Comparison of ENCODE assay signal across 23 cellular contexts in genomic region chr4:147826288-147826646, GRCh38.
DNase-seq lines count a peak whose midpoint lies in the region; ATAC-seq and TF ChIP-seq lines count a peak whose summit lies in the region.
"Had no signal": no experiment of that assay in that cellular context is flagged by ENCODE, and none has a peak within 500 bp of the region (broad histone marks: within the 10 kb centered on the region; RNA-seq: fewer than 3 reads in every experiment).

No MANE protein-coding gene starts in this region.

- H3K4me3 ChIP-seq in HCT116 (replicated peaks in 1 of 2; ENCODE audit: low read depth in 1 of 2, low read length in 2 of 2) (no peak overlapping the region), breast epithelium (no peak overlapping the region), right atrium auricular region (no peak overlapping the region), skeletal muscle satellite cell (ENCODE audit: low read length) (no peak overlapping the region)
- H3K4me3 ChIP-seq: K562, SK-N-MC had no signal

- H3K4me2 ChIP-seq in HCT116 (ENCODE audit: low read length) = no peak overlapping the region
- H3K4me2 ChIP-seq in skeletal muscle satellite cell (ENCODE audit: low read length) = peak overlapping the region; percentile 3

- no peak for TF ChIP-seq POLR2A in HCT116 (IDR thresholded peaks at IDR 0.05; ENCODE audit: borderline replicate concordance, extremely low read depth, insufficient read depth, insufficient read length)
- TF ChIP-seq POLR2A in breast epithelium (IDR thresholded peaks at IDR 0.05) = no peak

- no peak for TF ChIP-seq RAD21 in HCT116 (IDR thresholded peaks at IDR 0.05; ENCODE audit: low read depth)

- no peak overlapping the region for H2AFZ ChIP-seq in HCT116 (ENCODE audit: low read depth, low read length, poor library complexity, severe bottlenecking)
- H2AFZ ChIP-seq: parathyroid adenoma had no signal

- H3K27ac ChIP-seq in HCT116 (ENCODE audit: low read depth, low read length) (no peak overlapping the region), breast epithelium (peak overlapping the region; percentile 58 to 65), right atrium auricular region (peak overlapping the region; percentile 87 to 92)
- H3K27ac ChIP-seq: parathyroid adenoma, SK-N-MC had no signal

- H3K79me2 ChIP-seq in HCT116 (ENCODE audit: insufficient read depth, low read length) = peaks cover 5% of the 10 kb centered on the region; the same call in 1 of the 2 replicates
- H3K79me2 ChIP-seq: parathyroid adenoma had no signal

- intact Hi-C loops in HCT116 (cut with micrococcal nuclease) (no loop called here), breast epithelium (cut with DNase I; ENCODE audit: low total_unique reads) (loop anchor here (10.0 kb wide), 1 partner anchor 91 kb away; the partner anchor contains the start of gene ARHGAP10)

- RAD21 ChIA-PET in HCT116 (lab: Charles Lee; ENCODE audit: low non-redundant PET in 1 of 2, low total read pairs in 2 of 2, uncharacterized antibody in 2 of 2, unreplicated experiment in 2 of 2) = no interaction called here

- H3K9ac ChIP-seq in HCT116 (ENCODE audit: low read length) (no peak overlapping the region), skeletal muscle satellite cell (ENCODE audit: low read depth, low read length) (no peak overlapping the region)
- H3K9ac ChIP-seq: parathyroid adenoma had no signal

- no peaks in the 10 kb centered on the region for H3K27me3 ChIP-seq in HCT116 (ENCODE audit: insufficient read depth, low read length)
- no peaks in the 10 kb centered on the region for H3K27me3 ChIP-seq in breast epithelium
- H3K27me3 ChIP-seq in right atrium auricular region = no peaks in the 10 kb centered on the region
- no peaks in the 10 kb centered on the region for H3K27me3 ChIP-seq in skeletal muscle satellite cell (ENCODE audit: control insufficient read depth, insufficient read depth, low read length)

- DNase-seq in HCT116 (ENCODE audit: low read depth, low spot score) (no peak), breast epithelium (ENCODE audit: low spot score in 2 of 2) (no peak), right atrium auricular region (ENCODE audit: low spot score) (no peak), NCI-H1930 (lab: John Stamatoyannopoulos, UW) (no peak), T1000 (lab: John Stamatoyannopoulos, UW) (no peak)
- DNase-seq: ACHN; activated CD8-positive, alpha-beta T cell treated with anti-CD3 and anti-CD28 coated beads, Interleukin-2, amount 10 ng/mL, durations not matched to agents 7 days and 5 days; activated naive CD4-positive, alpha-beta T cell treated with anti-CD3 and anti-CD28 coated beads, Interleukin-2, amount 10 ng/mL, durations not matched to agents 7 days and 5 days; activated T-cell treated with anti-CD3 and anti-CD28 coated beads, Interleukin-2, amount 50 U/mL, for 24 hours; CD4-positive, CD25-positive, alpha-beta regulatory T cell; cortex of kidney; GF-D8; H7; naive B cell; NCI-H187 treated with DMSO at 0.1 percent for 48 hours; NCI-H226; stimulated activated CD4-positive, alpha-beta T cell treated with anti-CD3 and anti-CD28 coated beads, Interleukin-4, amount 100 ng/mL, for 24 hours had no signal

- CTCF ChIA-PET in HCT116 (lab: Charles Lee) = no interaction called here

- H3K9me3 ChIP-seq in HCT116 (ENCODE audit: control insufficient read depth in 1 of 2, insufficient read depth in 1 of 2, low read depth in 1 of 2, low read length in 2 of 2) (no peaks in the 10 kb centered on the region), breast epithelium (no peaks in the 10 kb centered on the region), right atrium auricular region (no peaks in the 10 kb centered on the region), skeletal muscle satellite cell (replicated peaks; ENCODE audit: low read length) (no peaks in the 10 kb centered on the region)

- H3K4me1 ChIP-seq in HCT116 (ENCODE audit: control insufficient read depth in 1 of 2, insufficient read depth in 2 of 2, low read length in 2 of 2) (peaks cover 31 to 50% of the 10 kb centered on the region in 2 experiments), breast epithelium (peaks cover 4 to 13% of the 10 kb centered on the region in 2 donors), right atrium auricular region (peaks cover 0 to 93% of the 10 kb centered on the region in 2 donors), skeletal muscle satellite cell (ENCODE audit: control insufficient read depth, insufficient read depth, low read length) (peaks cover 64% of the 10 kb centered on the region)

- H3K36me3 ChIP-seq in HCT116 (ENCODE audit: control insufficient read depth in 1 of 2, insufficient read depth in 2 of 2, low read length in 2 of 2) = no peaks in the 10 kb centered on the region; a peak in 1 of 4 replicates
- no peaks in the 10 kb centered on the region for H3K36me3 ChIP-seq in breast epithelium
- peaks cover 11% of the 10 kb centered on the region for H3K36me3 ChIP-seq in right atrium auricular region
- H3K36me3 ChIP-seq in skeletal muscle satellite cell (ENCODE audit: insufficient read depth, low read length) = peaks cover 17% of the 10 kb centered on the region

- POLR2A ChIA-PET in HCT116 (lab: Charles Lee) = no interaction called here

- no TSS peak for BruUV-seq in HCT116 (replicated peaks; lab: Mats Ljungman, UMichigan)

- ATAC-seq in HCT116 (no peak), HG03378 (IDR thresholded peaks at IDR 0.05; ENCODE audit: unreplicated experiment) (no peak), HG02870 (IDR thresholded peaks at IDR 0.05; ENCODE audit: unreplicated experiment) (no peak)
- ATAC-seq: activated CD8-positive, alpha-beta T cell treated with anti-CD3 and anti-CD28 coated beads, Interleukin-2, amount 10 ng/mL, durations not matched to agents 7 days and 5 days; K562 had no signal

- TF ChIP-seq CTCF in HCT116 (IDR thresholded peaks at IDR 0.05 in 2 of 3, conservative IDR thresholded peaks at IDR 0.05 in 1 of 3; ENCODE audit: borderline replicate concordance in 1 of 3, insufficient read depth in 1 of 3, low read depth in 2 of 3, low read length in 2 of 3) (no peak), breast epithelium (IDR thresholded peaks at IDR 0.05) (no peak), right atrium auricular region (IDR thresholded peaks at IDR 0.05) (no peak)

- H4K20me1 ChIP-seq in HCT116 (ENCODE audit: insufficient read depth) = no peaks in the 10 kb centered on the region; the same call in 1 of the 2 replicates

- no peaks in the 10 kb centered on the region for H3K9me2 ChIP-seq in HCT116 (ENCODE audit: insufficient read depth)

TF ChIP-seq in HCT116, 20 proteins besides CTCF, POLR2A, EP300 and RAD21:
- no peak for TF ChIP-seq SRF (IDR thresholded peaks at IDR 0.05; ENCODE audit: low read depth)
- peak; percentile 18; the same call in 1 of the 2 replicates for TF ChIP-seq FOSL1 (IDR thresholded peaks at IDR 0.05; ENCODE audit: low read depth)
- TF ChIP-seq, protein P1, sequence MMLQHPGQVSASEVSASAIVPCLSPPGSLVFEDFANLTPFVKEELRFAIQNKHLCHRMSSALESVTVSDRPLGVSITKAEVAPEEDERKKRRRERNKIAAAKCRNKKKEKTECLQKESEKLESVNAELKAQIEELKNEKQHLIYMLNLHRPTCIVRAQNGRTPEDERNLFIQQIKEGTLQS (IDR thresholded peaks at IDR 0.05) = no peak
TF ChIP-seq in HCT116: peak in this region for 1.
